In genomic region chr16:4347010-4347409, GRCh38 we compare ENCODE assay signal across 14 cellular contexts. TPM values are rescaled to one million over a fixed set of nuclear protein-coding genes. Genes with fewer than 3 reads are reported as not detected.
DNase-seq lines count a peak whose midpoint lies in the region; ATAC-seq and TF ChIP-seq lines count a peak whose summit lies in the region.
"Had no signal": no experiment of that assay in that cellular context is flagged by ENCODE, and none has a peak within 500 bp of the region (broad histone marks: within the 10 kb centered on the region; RNA-seq: fewer than 3 reads in every experiment).

No MANE protein-coding gene starts in this region.

- peaks cover 35% of the 10 kb centered on the region for H3K4me1 Mint-ChIP-seq in activated CD8-positive, alpha-beta T cell treated with anti-CD3 and anti-CD28 coated beads for 36 hours (ENCODE audit: low read depth)
- peaks cover 13 to 67% (median 40%) of the 10 kb centered on the region in 4 donors for H3K4me1 Mint-ChIP-seq in naive thymus-derived CD8-positive, alpha-beta T cell

- H3K4me1 ChIP-seq in right cardiac atrium (ENCODE audit: control insufficient read depth, insufficient read depth, low read length) (peaks cover 4% of the 10 kb centered on the region), left ventricle myocardium inferior (peaks cover 58% of the 10 kb centered on the region), lower lobe of right lung (peaks cover 81% of the 10 kb centered on the region), ascending aorta (peaks cover 0 to 16% of the 10 kb centered on the region in 2 donors)

- 77% methylated on average over 8 of the region's 8 CpGs for WGBS in right cardiac atrium

- peaks cover 4% of the 10 kb centered on the region for H3K36me3 Mint-ChIP-seq in activated CD8-positive, alpha-beta T cell treated with anti-CD3 and anti-CD28 coated beads for 36 hours (ENCODE audit: low read depth)
- peaks cover 0 to 2% (median 0%) of the 10 kb centered on the region in 3 donors for H3K36me3 Mint-ChIP-seq in naive thymus-derived CD8-positive, alpha-beta T cell

- no peak for DNase-seq in right cardiac atrium
- no peak for DNase-seq in left ventricle myocardium inferior
- no peak for DNase-seq in activated CD8-positive, alpha-beta T cell treated with anti-CD3 and anti-CD28 coated beads for 36 hours
- no peak for DNase-seq in lower lobe of right lung
- DNase-seq in ascending aorta (ENCODE audit: low spot score in 2 of 2), result no peak
- DNase-seq in effector CD8-positive, alpha-beta T cell (lab: John Stamatoyannopoulos, UW), result no peak
- DNase-seq in naive thymus-derived CD8-positive, alpha-beta T cell, result no peak
- no peak for DNase-seq in NCI-H345 treated with DMSO at 0.1 percent for 48 hours (lab: John Stamatoyannopoulos, UW; ENCODE audit: unreplicated experiment)
- DNase-seq: activated CD4-positive, CD25-positive, alpha-beta regulatory T cell; activated T-cell treated with anti-CD3 and anti-CD28 coated beads for 4 hours; kidney glomerular epithelial cell; SW 1271 had no signal

- intact Hi-C loops in right cardiac atrium (cut with DNase I) (no loop called here), left ventricle myocardium inferior (cut with micrococcal nuclease) (no loop called here), lower lobe of right lung (cut with DNase I) (no loop called here), ascending aorta (cut with DNase I) (no loop called here)
- intact Hi-C loops in activated CD8-positive, alpha-beta T cell treated with anti-CD3 and anti-CD28 coated beads for 36 hours (cut with micrococcal nuclease), result no loop called here

- no peaks in the 10 kb centered on the region for H3K27me3 ChIP-seq in right cardiac atrium (ENCODE audit: control insufficient read depth, insufficient read depth)
- no peaks in the 10 kb centered on the region for H3K27me3 ChIP-seq in left ventricle myocardium inferior (ENCODE audit: low read depth)
- no peaks in the 10 kb centered on the region for H3K27me3 ChIP-seq in lower lobe of right lung (ENCODE audit: low read depth)
- H3K27me3 ChIP-seq in ascending aorta, result no peaks in the 10 kb centered on the region

- ATAC-seq in right cardiac atrium (no peak), lower lobe of right lung (peak; percentile 31 to 42)
- no peak for ATAC-seq in activated CD8-positive, alpha-beta T cell treated with anti-CD3 and anti-CD28 coated beads for 36 hours
- no peak for ATAC-seq in naive thymus-derived CD8-positive, alpha-beta T cell
- ATAC-seq: GM12878 had no signal

- H3K27ac ChIP-seq in right cardiac atrium (ENCODE audit: low read length) (peak overlapping the region; percentile 11), left ventricle myocardium inferior (replicated peaks) (no peak overlapping the region), lower lobe of right lung (peak overlapping the region; percentile 74), ascending aorta (no peak overlapping the region)
- H3K27ac ChIP-seq: KMS-11 had no signal

- H3K9me3 ChIP-seq in right cardiac atrium (ENCODE audit: control insufficient read depth, low read length) (no peaks in the 10 kb centered on the region), left ventricle myocardium inferior (replicated peaks) (no peaks in the 10 kb centered on the region), lower lobe of right lung (no peaks in the 10 kb centered on the region), ascending aorta (no peaks in the 10 kb centered on the region)

- CTCF ChIA-PET in activated CD8-positive, alpha-beta T cell treated with anti-CD3 and anti-CD28 coated beads for 36 hours (lab: Charles Lee), result interaction anchor here (1.2 to 2.5 kb wide), 4 partner anchors 19 to 93 kb away, joined by 5 to 10 read pairs (median 6); no protein-coding TSS in a partner anchor

- peak overlapping the region; percentile 5 for H3K27ac Mint-ChIP-seq in activated CD8-positive, alpha-beta T cell treated with anti-CD3 and anti-CD28 coated beads for 36 hours
- peak overlapping the region in 5 of 10 donors; percentile 31 to 66 (median 55) for H3K27ac Mint-ChIP-seq in naive thymus-derived CD8-positive, alpha-beta T cell

- H3K4me3 ChIP-seq in right cardiac atrium (ENCODE audit: low read length) (no peak overlapping the region), left ventricle myocardium inferior (no peak overlapping the region), lower lobe of right lung (no peak overlapping the region), ascending aorta (no peak overlapping the region)
- H3K4me3 ChIP-seq: GM12878 had no signal

- no peak overlapping the region for H3K4me3 Mint-ChIP-seq in activated CD8-positive, alpha-beta T cell treated with anti-CD3 and anti-CD28 coated beads for 36 hours
- H3K4me3 Mint-ChIP-seq in naive thymus-derived CD8-positive, alpha-beta T cell, result no peak overlapping the region

- no peaks in the 10 kb centered on the region for H3K27me3 Mint-ChIP-seq in activated CD8-positive, alpha-beta T cell treated with anti-CD3 and anti-CD28 coated beads for 36 hours
- peaks cover 0 to 1% (median 0%) of the 10 kb centered on the region in 5 donors for H3K27me3 Mint-ChIP-seq in naive thymus-derived CD8-positive, alpha-beta T cell

- TF ChIP-seq CTCF in left ventricle myocardium inferior (IDR thresholded peaks at IDR 0.05; ENCODE audit: borderline replicate concordance) (no peak), lower lobe of right lung (IDR thresholded peaks at IDR 0.05) (no peak), ascending aorta (IDR thresholded peaks at IDR 0.05) (no peak)
- no peak for TF ChIP-seq CTCF in activated CD8-positive, alpha-beta T cell treated with anti-CD3 and anti-CD28 coated beads for 36 hours (IDR thresholded peaks at IDR 0.05)

- H3K9me3 Mint-ChIP-seq in activated CD8-positive, alpha-beta T cell treated with anti-CD3 and anti-CD28 coated beads for 36 hours, result no peaks in the 10 kb centered on the region
- no peaks in the 10 kb centered on the region for H3K9me3 Mint-ChIP-seq in naive thymus-derived CD8-positive, alpha-beta T cell

- POLR2A ChIA-PET in activated CD8-positive, alpha-beta T cell treated with anti-CD3 and anti-CD28 coated beads for 36 hours (lab: Charles Lee), result interaction anchor here (0.8 to 1.3 kb wide), 3 partner anchors 20 to 112 kb away, joined by 3 to 4 read pairs (median 3); no protein-coding TSS in a partner anchor
- POLR2A ChIA-PET in naive thymus-derived CD8-positive, alpha-beta T cell (lab: Charles Lee), result no interaction called here

- no peaks in the 10 kb centered on the region for H3K36me3 ChIP-seq in left ventricle myocardium inferior
- no peaks in the 10 kb centered on the region for H3K36me3 ChIP-seq in lower lobe of right lung
- H3K36me3 ChIP-seq in ascending aorta, result no peaks in the 10 kb centered on the region

RNA-seq across cellular contexts. Expression of gene PAM16, which starts 4.1 kb away (rescaled TPM):
- total RNA-seq in right cardiac atrium (10 to 100 TPM; 57.6 to 61.9 (median 59.7) TPM), left ventricle myocardium inferior (67.3 TPM), lower lobe of right lung (40.0 TPM), ascending aorta (26.6 TPM)
- polyA plus RNA-seq in right cardiac atrium, result 131 TPM
- total RNA-seq in activated CD8-positive, alpha-beta T cell treated with anti-CD3 and anti-CD28 coated beads for 36 hours, result 10 to 100 TPM; 65.9 to 70.1 TPM
- total RNA-seq in naive thymus-derived CD8-positive, alpha-beta T cell, result 10 to 100 TPM; 40.9 to 46.1 TPM
- 10 to 100 TPM; 33.6 to 44.4 (median 39.3) TPM for polyA plus RNA-seq in naive thymus-derived CD8-positive, alpha-beta T cell

RNA-seq across cellular contexts. Expression of gene VASN, which starts 24.6 kb away (rescaled TPM):
- total RNA-seq in right cardiac atrium (10 to 100 TPM; 11.4 to 21.3 (median 13.6) TPM), left ventricle myocardium inferior (5.5 TPM), lower lobe of right lung (17.4 TPM), ascending aorta (218 TPM)
- polyA plus RNA-seq in right cardiac atrium, result 10.7 TPM
- total RNA-seq in activated CD8-positive, alpha-beta T cell treated with anti-CD3 and anti-CD28 coated beads for 36 hours, result not detected
- total RNA-seq in naive thymus-derived CD8-positive, alpha-beta T cell, result under 1 TPM; 0.30 to 0.34 TPM
- polyA plus RNA-seq in naive thymus-derived CD8-positive, alpha-beta T cell, result under 1 TPM in 1 of 3 donors, not detected in 2; 0.12 TPM

RNA-seq across cellular contexts. Expression of gene GLIS2, which starts 31.1 kb away (rescaled TPM):
- total RNA-seq in right cardiac atrium (10 to 100 TPM; 20.0 to 34.6 (median 33.1) TPM), left ventricle myocardium inferior (17.2 TPM), lower lobe of right lung (21.5 TPM), ascending aorta (16.8 TPM)
- 15.2 TPM for polyA plus RNA-seq in right cardiac atrium
- under 1 TPM; 0.49 to 0.77 TPM for total RNA-seq in activated CD8-positive, alpha-beta T cell treated with anti-CD3 and anti-CD28 coated beads for 36 hours
- total RNA-seq in naive thymus-derived CD8-positive, alpha-beta T cell, result under 1 TPM in 1 of 2 experiments, not detected in 1; 0.10 TPM
- polyA plus RNA-seq in naive thymus-derived CD8-positive, alpha-beta T cell, result not detected

Comparison
In these comparisons a context has a peak if more than half of its experiments do, and no peak if none do; other contexts are left out.
1. H3K27ac ChIP-seq: peak in right cardiac atrium (single experiment) and lower lobe of right lung (single experiment); none in left ventricle myocardium inferior (single experiment) and ascending aorta (0 of 2).
2. ATAC-seq: peak in lower lobe of right lung (2 of 2); none in right cardiac atrium (0 of 2), activated CD8-positive, alpha-beta T cell treated with anti-CD3 and anti-CD28 coated beads for 36 hours (single experiment) and naive thymus-derived CD8-positive, alpha-beta T cell (0 of 2).
3. RNA of gene GLIS2, which starts 31.1 kb away (total RNA-seq): 20.0 to 34.6 TPM in right cardiac atrium, 21.5 TPM in lower lobe of right lung (single experiment), 17.2 TPM in left ventricle myocardium inferior (single experiment) and 16.8 TPM in ascending aorta (single experiment); 0.49 to 0.77 TPM in activated CD8-positive, alpha-beta T cell treated with anti-CD3 and anti-CD28 coated beads for 36 hours and 0.10 TPM in naive thymus-derived CD8-positive, alpha-beta T cell; every median in the first group is over 10 times any median in the second.